21 cellular contexts compared by ENCODE assay signal in the genomic region with DNA sequence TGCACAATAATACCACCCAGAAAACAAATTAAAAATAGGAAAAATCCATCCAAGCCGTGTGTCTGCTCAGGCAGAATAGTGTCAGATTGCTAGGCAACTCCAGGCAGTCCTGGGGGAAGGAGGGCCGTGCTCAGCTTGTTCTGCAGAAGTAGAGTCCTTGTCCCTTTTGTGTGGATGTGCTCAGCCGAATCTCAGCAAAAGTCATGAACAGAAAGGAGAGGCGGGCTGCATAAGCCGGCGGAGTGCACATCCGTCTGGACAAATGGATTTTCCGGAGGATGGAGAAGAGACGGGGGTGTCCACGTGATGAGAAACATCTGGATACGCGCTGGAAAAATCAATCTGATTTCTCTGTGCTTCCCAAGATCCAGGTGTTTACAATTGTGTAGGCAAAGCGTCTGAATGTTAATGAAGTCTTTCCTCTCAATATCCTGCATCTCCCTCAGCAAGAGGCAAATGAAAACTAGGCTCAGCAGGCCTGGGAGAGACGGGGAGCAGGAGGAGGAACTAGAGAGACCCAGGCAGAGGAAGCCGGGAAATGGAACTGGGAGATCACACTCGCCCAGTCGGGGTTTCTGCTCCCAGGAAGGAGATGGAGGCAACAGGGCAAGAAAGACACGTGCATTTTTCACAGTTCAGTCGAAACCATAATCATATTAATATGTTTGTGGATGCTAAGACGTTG. TPM values are rescaled to one million over a fixed set of nuclear protein-coding genes. Genes with fewer than 3 reads are reported as not detected.
A peak's percentile ranks its signal among the peaks of the same experiment; 100 is the strongest.
DNase-seq lines count a peak whose midpoint lies in the region; ATAC-seq, FAIRE-seq and TF ChIP-seq lines count a peak whose summit lies in the region.
"Had no signal": no experiment of that assay in that cellular context is flagged by ENCODE, and none has a peak within 500 bp of the region (broad histone marks: within the 10 kb centered on the region; RNA-seq: fewer than 3 reads in every experiment).

No MANE protein-coding gene starts in this region.

- H3K4me3 ChIP-seq in coronary artery: no peak overlapping the region
- H3K4me3 ChIP-seq in osteoblast (ENCODE audit: insufficient read depth, low read length): no peak overlapping the region
- H3K4me3 ChIP-seq: upper lobe of left lung had no signal

- H4K20me1 ChIP-seq in osteoblast (ENCODE audit: insufficient read depth, low read length): no peaks in the 10 kb centered on the region

- no peaks in the 10 kb centered on the region for H3K79me2 ChIP-seq in osteoblast (ENCODE audit: insufficient read depth, low read length)

- H3K9me3 ChIP-seq in osteoblast (ENCODE audit: low read depth, low read length): no peaks in the 10 kb centered on the region
- H3K9me3 ChIP-seq: upper lobe of left lung had no signal

- H3K4me2 ChIP-seq in osteoblast (ENCODE audit: insufficient read depth, low read length): no peak overlapping the region

- FAIRE-seq in D721Med (lab: Jason Lieb, UNC): no peak
- FAIRE-seq: A204.1, endometrium, small intestine had no signal

- DNase-seq in NCI-H2107 treated with DMSO at 0.1 percent for 48 hours (lab: John Stamatoyannopoulos, UW; ENCODE audit: unreplicated experiment): peak; percentile 6
- DNase-seq in NCI-H2107 (lab: John Stamatoyannopoulos, UW): no peak
- peak; percentile 11 for DNase-seq in D721Med (ENCODE audit: insufficient read length, low spot score)
- peak; percentile 45 for DNase-seq in coronary artery (ENCODE audit: low spot score)
- peak; percentile 61 for DNase-seq in osteoblast (ENCODE audit: insufficient read length, low spot score, missing footprints)
- no peak for DNase-seq in GM20000 (ENCODE audit: low spot score)
- no peak for DNase-seq in NCI-H2029 treated with DMSO at 0.1 percent for 48 hours (lab: John Stamatoyannopoulos, UW)
- DNase-seq: activated CD4-positive, CD25-positive, alpha-beta regulatory T cell; activated CD8-positive, alpha-beta memory T cell treated with anti-CD3 and anti-CD28 coated beads, Interleukin-2, amount 50 U/mL, for 4 hours; CD4-positive, CD25-positive, alpha-beta regulatory T cell; foreskin keratinocyte; NCI-H2029; small intestine; T-helper 1 cell had no signal

- no peak overlapping the region for H2AFZ ChIP-seq in osteoblast (ENCODE audit: low read length)

- H3K27ac ChIP-seq in coronary artery (no peak overlapping the region), osteoblast (ENCODE audit: low read depth, low read length) (no peak overlapping the region)
- H3K27ac ChIP-seq: foreskin keratinocyte, upper lobe of left lung had no signal

- no peaks in the 10 kb centered on the region for H3K4me1 ChIP-seq in osteoblast (ENCODE audit: insufficient read depth, low read length)
- H3K4me1 ChIP-seq: foreskin keratinocyte, upper lobe of left lung had no signal

- no peaks in the 10 kb centered on the region for H3K36me3 ChIP-seq in osteoblast (ENCODE audit: insufficient read depth, low read length)
- H3K36me3 ChIP-seq: upper lobe of left lung had no signal

- peaks cover 19% of the 10 kb centered on the region for H3K27me3 ChIP-seq in osteoblast (ENCODE audit: insufficient read depth, low read length)
- H3K27me3 ChIP-seq: upper lobe of left lung had no signal

- no peak for ATAC-seq in HG03095 (IDR thresholded peaks at IDR 0.05; ENCODE audit: unreplicated experiment)
- ATAC-seq: foreskin keratinocyte had no signal

- TF ChIP-seq CTCF in D721Med (IDR thresholded peaks at IDR 0.05; ENCODE audit: insufficient read depth, missing control alignments) (no peak), coronary artery (IDR thresholded peaks at IDR 0.05) (no peak), osteoblast (IDR thresholded peaks at IDR 0.05; ENCODE audit: extremely low read depth, low read depth, low read length) (no peak), GM20000 (IDR thresholded peaks at IDR 0.05; ENCODE audit: extremely low read depth, missing control alignments) (no peak)

RNA-seq across cellular contexts. Expression of a gene that starts 7.7 kb away (rescaled TPM):
- total RNA-seq in osteoblast: not detected in 2 replicates
- total RNA-seq: CD4-positive, CD25-positive, alpha-beta regulatory T cell; Daoy; foreskin keratinocyte; lung microvascular endothelial cell; RPMI7951 had no signal

Comparison
In these comparisons a context has a peak if more than half of its experiments do, and no peak if none do; other contexts are left out.
1. DNase-seq: peak in NCI-H2107 treated with DMSO at 0.1 percent for 48 hours (single experiment), D721Med (single experiment), coronary artery (single experiment) and osteoblast (single experiment); none in NCI-H2107 (single experiment), GM20000 (single experiment) and NCI-H2029 treated with DMSO at 0.1 percent for 48 hours (single experiment).